ENCODE assay signal across 2 cellular contexts in genomic region chr10:75451927-75452326, GRCh38.
A peak's percentile ranks its signal among the peaks of the same experiment; 100 is the strongest.
TF ChIP-seq lines count a peak whose summit lies in the region.

No MANE protein-coding gene starts in this region.

TF ChIP-seq in WTC11, 78 proteins besides CTCF, POLR2A, EP300 and RAD21:
- no peak for TF ChIP-seq ATF2 (CRISPR knock-in tag; IDR thresholded peaks at IDR 0.05; ENCODE audit: borderline replicate concordance, low read depth)
- no peak for TF ChIP-seq E2F1 (CRISPR knock-in tag; IDR thresholded peaks at IDR 0.05)
- TF ChIP-seq ZNF281 (CRISPR knock-in tag; IDR thresholded peaks at IDR 0.05) = no peak
- no peak for TF ChIP-seq E2F5 (CRISPR knock-in tag; IDR thresholded peaks at IDR 0.05)
- no peak for TF ChIP-seq E2F4 (CRISPR knock-in tag; IDR thresholded peaks at IDR 0.05; ENCODE audit: borderline replicate concordance, low read depth)
- TF ChIP-seq RELA (CRISPR knock-in tag; IDR thresholded peaks at IDR 0.05; ENCODE audit: borderline replicate concordance) = no peak
- no peak for TF ChIP-seq ZNF317 (CRISPR knock-in tag; IDR thresholded peaks at IDR 0.05; ENCODE audit: borderline replicate concordance, low read depth)
- no peak for TF ChIP-seq SMAD3 (CRISPR knock-in tag; IDR thresholded peaks at IDR 0.05; ENCODE audit: borderline replicate concordance)
TF ChIP-seq in WTC11: peak in this region for 0.

TF ChIP-seq in H1, 55 proteins besides CTCF, POLR2A, EP300 and RAD21:
- TF ChIP-seq SUZ12 (IDR thresholded peaks at IDR 0.05; ENCODE audit: low read length) (peak; percentile 32; the same call in 1 of the 2 replicates), EZH2 (IDR thresholded peaks at IDR 0.05; ENCODE audit: low read depth, low read length, severe bottlenecking) (no peak)
TF ChIP-seq in H1: peak in this region for 1.
